In the genomic region with DNA sequence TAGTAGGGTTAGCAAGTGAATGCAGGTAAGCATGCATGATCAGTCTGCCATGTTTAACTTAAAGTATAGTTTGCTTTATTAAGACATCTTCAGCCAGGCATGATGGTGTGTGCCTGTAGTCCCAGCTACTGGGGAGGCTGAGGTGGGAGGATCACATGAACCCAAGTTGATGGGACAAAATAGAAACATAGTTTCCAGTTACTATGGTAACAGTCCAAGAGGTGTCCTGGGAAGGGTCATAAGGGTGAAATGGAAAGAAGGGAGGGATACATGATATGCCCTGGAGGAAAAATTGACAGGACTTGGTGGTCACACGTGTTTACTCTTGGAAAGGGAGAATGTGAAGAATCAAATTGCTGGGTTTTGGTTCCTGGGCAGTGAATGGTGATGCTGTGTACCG, we compare ENCODE assay signal across 12 cellular contexts.
"Had no signal": no experiment of that assay in that cellular context is flagged by ENCODE, and none has a peak within 500 bp of the region (broad histone marks: within the 10 kb centered on the region; RNA-seq: fewer than 3 reads in every experiment).

No MANE protein-coding gene starts in this region.

- H3K9me3 ChIP-seq: adrenal gland, ovary, sigmoid colon, spleen, tibial nerve, uterus had no signal

- H3K27ac ChIP-seq: adrenal gland, neural progenitor cell, ovary, sigmoid colon, spleen, tibial nerve, uterus had no signal

- DNase-seq: activated CD4-positive, alpha-beta T cell treated with anti-CD3 and anti-CD28 coated beads, Interleukin-2, amount 50 U/mL, for 48 hours; activated CD4-positive, CD25-positive, alpha-beta regulatory T cell; adrenal gland; left colon; midbrain; ovary; sigmoid colon; spleen; uterus had no signal

- H3K4me1 ChIP-seq: adrenal gland, neural progenitor cell, sigmoid colon, spleen, tibial nerve, uterus had no signal

- H3K36me3 ChIP-seq: ovary, uterus had no signal

- H3K4me3 Mint-ChIP-seq: neural progenitor cell had no signal

- ATAC-seq: esophagus mucosa, left colon had no signal

- H3K4me3 ChIP-seq: adrenal gland, neural progenitor cell, ovary, sigmoid colon, spleen, tibial nerve, uterus had no signal

- H3K9me3 Mint-ChIP-seq: neural progenitor cell had no signal

- H3K27me3 ChIP-seq: adrenal gland, neural progenitor cell, ovary, sigmoid colon, spleen, tibial nerve, uterus had no signal

- H3K27ac Mint-ChIP-seq: neural progenitor cell had no signal
